Comparison of ENCODE assay signal across 23 cellular contexts in genomic region chr6:4349931-4350330, GRCh38.
DNase-seq lines count a peak whose midpoint lies in the region; ATAC-seq and TF ChIP-seq lines count a peak whose summit lies in the region.
"Had no signal": no experiment of that assay in that cellular context is flagged by ENCODE, and none has a peak within 500 bp of the region (broad histone marks: within the 10 kb centered on the region; RNA-seq: fewer than 3 reads in every experiment).

No MANE protein-coding gene starts in this region.

- TF ChIP-seq CTCF in RWPE2 (IDR thresholded peaks at IDR 0.05; ENCODE audit: poor library complexity, severe bottlenecking) (no peak), sigmoid colon (IDR thresholded peaks at IDR 0.05) (no peak), right lobe of liver (IDR thresholded peaks at IDR 0.05) (no peak)

- no peak for TF ChIP-seq EP300 in sigmoid colon (IDR thresholded peaks at IDR 0.05)

- intact Hi-C loops in sigmoid colon (cut with DNase I) (loop anchor here (2.0 to 10.0 kb wide), 4 partner anchors 227 to 677 kb away; partner anchors contain the start of gene CDYL), right lobe of liver (cut with DNase I) (no loop called here)

- WGBS in sigmoid colon, 2 donors, result 95% methylated on average over 6 of the region's 6 CpGs
- 63% methylated on average over 2 of the region's 6 CpGs for WGBS in right lobe of liver (ENCODE audit: insufficient coverage, low coverage, low lambda C conversion rate, missing lambda C conversion rate)

- no peaks in the 10 kb centered on the region for H3K27me3 ChIP-seq in ACC112 (ENCODE audit: insufficient read depth, low read length)
- H3K27me3 ChIP-seq in RWPE2 (ENCODE audit: insufficient read depth, poor library complexity, severe bottlenecking), result no peaks in the 10 kb centered on the region
- no peaks in the 10 kb centered on the region for H3K27me3 ChIP-seq in sigmoid colon
- H3K27me3 ChIP-seq in right lobe of liver, result no peaks in the 10 kb centered on the region
- H3K27me3 ChIP-seq: BLaER1, MG63 had no signal

- H2AFZ ChIP-seq in ACC112 (ENCODE audit: low read length, unreplicated experiment), result no peak overlapping the region
- H2AFZ ChIP-seq: GM23338, PC-9 had no signal

- H3K4me3 ChIP-seq in ACC112 (ENCODE audit: low read depth, low read length) (no peak overlapping the region), RWPE2 (ENCODE audit: severe bottlenecking) (no peak overlapping the region), sigmoid colon (no peak overlapping the region), right lobe of liver (no peak overlapping the region)
- H3K4me3 ChIP-seq: BLaER1, GM12878, GM23338, MG63, PC-9 had no signal

- peak overlapping the region; percentile 8; the same call in 1 of the 2 replicates for H3K27ac ChIP-seq in ACC112 (ENCODE audit: low read depth, low read length)
- peak overlapping the region; percentile 62 for H3K27ac ChIP-seq in RWPE2 (ENCODE audit: poor library complexity, severe bottlenecking)
- H3K27ac ChIP-seq in sigmoid colon, result peak overlapping the region in 3 of 4 donors; percentile 82 to 88 (median 87)
- no peak overlapping the region for H3K27ac ChIP-seq in right lobe of liver
- H3K27ac ChIP-seq: BLaER1, PC-9 had no signal

- no peaks in the 10 kb centered on the region for H3K36me3 ChIP-seq in ACC112 (ENCODE audit: insufficient read depth, low read length)
- H3K36me3 ChIP-seq in RWPE2 (ENCODE audit: low read depth), result no peaks in the 10 kb centered on the region
- H3K36me3 ChIP-seq in sigmoid colon, result no peaks in the 10 kb centered on the region
- no peaks in the 10 kb centered on the region for H3K36me3 ChIP-seq in right lobe of liver
- H3K36me3 ChIP-seq: BLaER1, MG63 had no signal

- TF ChIP-seq POLR2A in sigmoid colon (IDR thresholded peaks at IDR 0.05), result no peak
- TF ChIP-seq POLR2A in right lobe of liver (IDR thresholded peaks at IDR 0.05), result no peak

- ATAC-seq in RWPE2 (ENCODE audit: low read depth) (no peak), GM18868 (IDR thresholded peaks at IDR 0.05; ENCODE audit: unreplicated experiment) (no peak), right lobe of liver (no peak)
- ATAC-seq: GM12878, GM23338, SK-N-SH treated with all-trans-retinoic acid at 6 μM for 48 hours had no signal

- no peaks in the 10 kb centered on the region for H3K9me3 ChIP-seq in RWPE2 (ENCODE audit: severe bottlenecking)
- no peaks in the 10 kb centered on the region for H3K9me3 ChIP-seq in sigmoid colon
- H3K9me3 ChIP-seq in right lobe of liver, result no peaks in the 10 kb centered on the region
- H3K9me3 ChIP-seq: BLaER1, MG63 had no signal

- no peaks in the 10 kb centered on the region for H3K79me2 ChIP-seq in ACC112 (ENCODE audit: control insufficient read depth, insufficient read depth, low read length, unreplicated experiment)

- peaks cover 35% of the 10 kb centered on the region for H3K4me1 ChIP-seq in ACC112 (ENCODE audit: control insufficient read depth, insufficient read depth, low read length, unreplicated experiment)
- H3K4me1 ChIP-seq in RWPE2 (ENCODE audit: insufficient read depth, poor library complexity, severe bottlenecking), result peaks cover 27% of the 10 kb centered on the region
- H3K4me1 ChIP-seq in sigmoid colon, result peaks cover 0 to 56% (median 53%) of the 10 kb centered on the region in 4 donors
- H3K4me1 ChIP-seq in right lobe of liver, result no peaks in the 10 kb centered on the region

- DNase-seq in RWPE2 (ENCODE audit: low spot score) (no peak), islet precursor cell (peak; percentile 39), sigmoid colon (no peak), right lobe of liver (no peak)
- DNase-seq in stimulated activated CD4-positive, alpha-beta T cell treated with anti-CD3 and anti-CD28 coated beads, Interleukin-12 subunit alpha, Interleukin-12 subunit beta, amount 100 ng/mL, for 4 hours, result no peak
- DNase-seq: ACHN; CD4-positive, alpha-beta T cell; COR-L47; DMS 273 treated with DMSO at 0.1 percent for 48 hours; DND-41; MG63; NCI-H1436; NCI-H2029; NCI-H510A treated with DMSO at 0.1 percent for 48 hours; NCI-H748 treated with DMSO at 0.1 percent for 48 hours; PC-9; RPMI8226 had no signal

Comparison
In these comparisons a context has a peak if more than half of its experiments do, and no peak if none do; other contexts are left out.
1. H3K27ac ChIP-seq: peak in ACC112 (single experiment), RWPE2 (single experiment) and sigmoid colon (3 of 4); none in right lobe of liver (0 of 3).